In the genomic region with DNA sequence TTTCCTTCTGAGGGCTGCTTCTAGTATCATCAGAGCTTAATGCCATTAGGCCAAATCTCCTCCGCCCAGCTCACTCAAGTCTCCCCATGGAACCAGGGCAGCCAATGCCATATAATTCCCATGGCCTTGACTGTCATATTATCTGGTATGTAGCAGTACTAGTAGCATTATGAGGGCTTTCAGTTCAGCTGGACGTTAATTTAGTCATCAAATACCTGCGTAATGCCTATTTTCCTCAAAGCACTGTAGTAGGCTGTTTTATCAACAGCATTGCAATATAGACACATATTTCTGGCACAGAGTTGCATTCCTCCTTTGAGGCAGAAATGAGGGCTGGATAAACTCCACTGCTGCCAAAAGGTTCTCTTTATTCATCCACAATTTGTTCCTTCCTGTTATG, we compare ENCODE assay signal across 8 cellular contexts.
DNase-seq lines count a peak whose midpoint lies in the region; ATAC-seq and TF ChIP-seq lines count a peak whose summit lies in the region.

No MANE protein-coding gene starts in this region.

- ATAC-seq in GM19455 (IDR thresholded peaks at IDR 0.05; ENCODE audit: unreplicated experiment) = no peak

- no peaks in the 10 kb centered on the region for H3K27me3 ChIP-seq in effector memory CD4-positive, alpha-beta T cell (replicated peaks; ENCODE audit: control insufficient read depth, insufficient read depth, low read length, poor library complexity, severe bottlenecking)
- H3K27me3 ChIP-seq in neuron (ENCODE audit: insufficient read depth, low read length) = no peaks in the 10 kb centered on the region

- H3K4me3 ChIP-seq in effector memory CD4-positive, alpha-beta T cell (ENCODE audit: insufficient read depth, low read depth, low read length, poor library complexity, severe bottlenecking) = peak overlapping the region; percentile 84
- H3K4me3 ChIP-seq in neuron (ENCODE audit: low read length) = peak overlapping the region; percentile 83

- H3K36me3 ChIP-seq in effector memory CD4-positive, alpha-beta T cell (ENCODE audit: control insufficient read depth, insufficient read depth, low read length) = no peaks in the 10 kb centered on the region
- H3K36me3 ChIP-seq in neuron (ENCODE audit: insufficient read depth, low read length) = no peaks in the 10 kb centered on the region

- TF ChIP-seq CTCF in C4-2B (conservative IDR thresholded peaks at IDR 0.05) = no peak

- peaks cover 21% of the 10 kb centered on the region for H3K4me1 ChIP-seq in effector memory CD4-positive, alpha-beta T cell (ENCODE audit: control insufficient read depth, insufficient read depth, low read length, poor library complexity, severe bottlenecking)
- H3K4me1 ChIP-seq in neuron (ENCODE audit: insufficient read depth, low read length) = peaks cover 24% of the 10 kb centered on the region

- DNase-seq in NCI-H226 (peak; percentile 94), NOMO-1 (lab: John Stamatoyannopoulos, UW; ENCODE audit: unreplicated experiment in 2 of 2) (no peak), OCI-M1 (lab: John Stamatoyannopoulos, UW) (no peak)
- DNase-seq in effector memory CD4-positive, alpha-beta T cell = no peak
- DNase-seq in activated CD4-positive, CD25-positive, alpha-beta regulatory T cell (lab: John Stamatoyannopoulos, UW) = no peak

- H3K27ac ChIP-seq in C4-2B = peak overlapping the region; percentile 96; the same call in 1 of the 2 replicates
- no peak overlapping the region for H3K27ac ChIP-seq in effector memory CD4-positive, alpha-beta T cell (ENCODE audit: insufficient read depth, low read length, poor library complexity, severe bottlenecking)

- H3K9me3 ChIP-seq in effector memory CD4-positive, alpha-beta T cell (ENCODE audit: control insufficient read depth, low read length) = no peaks in the 10 kb centered on the region
- H3K9me3 ChIP-seq in neuron (ENCODE audit: low read length) = peaks cover 6% of the 10 kb centered on the region

- no peak overlapping the region for H2AFZ ChIP-seq in neuron (ENCODE audit: low read depth, low read length)
